9 cellular contexts compared by ENCODE assay signal in genomic region chr11:20599424-20600346, GRCh38. TPM values are rescaled to one million over a fixed set of nuclear protein-coding genes. Genes with fewer than 3 reads are reported as not detected.
DNase-seq lines count a peak whose midpoint lies in the region; ATAC-seq and TF ChIP-seq lines count a peak whose summit lies in the region.
"Had no signal": no experiment of that assay in that cellular context is flagged by ENCODE, and none has a peak within 500 bp of the region (broad histone marks: within the 10 kb centered on the region; RNA-seq: fewer than 3 reads in every experiment).

Gene SLC6A5, plus strand, starts transcription at chr11:20599608. Its CDS starts 65 bp downstream, at chr11:20599673.

- no peak within 1 kb of the TSS for H3K27ac ChIP-seq in breast epithelium
- no peak within 1 kb of the TSS for H3K27ac ChIP-seq in right cardiac atrium (ENCODE audit: low read length)
- no peak within 1 kb of the TSS for H3K27ac ChIP-seq in upper lobe of right lung
- H3K27ac ChIP-seq in caudate nucleus (ENCODE audit: low read depth, low read length) = no peak within 1 kb of the TSS

- peaks cover 6% of the 10 kb centered on the region for H3K4me1 Mint-ChIP-seq in MCF 10A (ENCODE audit: insufficient read depth, unreplicated experiment)
- H3K4me1 Mint-ChIP-seq in T-helper 2 cell treated with Interferon-gamma antibody and Interleukin-4, amounts not matched to agents 5 μg/mL and 100 μg/mL, for 36 hours (ENCODE audit: low read depth) = peaks cover 5% of the 10 kb centered on the region

- 7% methylated on average over 27 of the region's 27 CpGs for WGBS in right cardiac atrium

- no peak within 1 kb of the TSS for H3K4me3 ChIP-seq in breast epithelium
- H3K4me3 ChIP-seq in right cardiac atrium (ENCODE audit: low read length) = no peak within 1 kb of the TSS
- H3K4me3 ChIP-seq in upper lobe of right lung = no peak within 1 kb of the TSS
- H3K4me3 ChIP-seq: lung had no signal

- peaks cover 92% of the 10 kb centered on the region for H3K27me3 Mint-ChIP-seq in MCF 10A (ENCODE audit: insufficient read depth, unreplicated experiment)
- H3K27me3 Mint-ChIP-seq in T-helper 2 cell treated with Interferon-gamma antibody and Interleukin-4, amounts not matched to agents 5 μg/mL and 100 μg/mL, for 36 hours (ENCODE audit: low read depth) = peaks cover 96% of the 10 kb centered on the region

- CTCF ChIA-PET in MCF 10A (lab: Yijun Ruan, JAX) = interaction anchor here (0.7 to 1.4 kb wide), 6 partner anchors 9 to 912 kb away, joined by 3 to 7 read pairs (median 4); no protein-coding TSS in a partner anchor

- peak in 1 of 2 donors; percentile 39 for ATAC-seq in right cardiac atrium
- ATAC-seq in upper lobe of right lung = peak; percentile 55
- ATAC-seq in GM19023 (IDR thresholded peaks at IDR 0.05; ENCODE audit: unreplicated experiment) = no peak
- ATAC-seq in HG03039 (IDR thresholded peaks at IDR 0.05; ENCODE audit: unreplicated experiment) = no peak

- POLR2A ChIA-PET in MCF 10A (lab: Yijun Ruan, JAX) = interaction anchor here (0.5 kb wide), 1 partner anchor 58 kb away, joined by 3 read pairs; no protein-coding TSS in a partner anchor

- H3K4me3 Mint-ChIP-seq in MCF 10A (ENCODE audit: unreplicated experiment) = no peak within 1 kb of the TSS
- no peak within 1 kb of the TSS for H3K4me3 Mint-ChIP-seq in T-helper 2 cell treated with Interferon-gamma antibody and Interleukin-4, amounts not matched to agents 5 μg/mL and 100 μg/mL, for 36 hours

- H3K27ac Mint-ChIP-seq in MCF 10A (ENCODE audit: low read depth, unreplicated experiment) = no peak within 1 kb of the TSS
- H3K27ac Mint-ChIP-seq in T-helper 2 cell treated with Interferon-gamma antibody and Interleukin-4, amounts not matched to agents 5 μg/mL and 100 μg/mL, for 36 hours = peak within 1 kb of the TSS; percentile 26

- H3K9me3 ChIP-seq in breast epithelium (no peaks in the 10 kb centered on the region), right cardiac atrium (ENCODE audit: control insufficient read depth, low read length) (no peaks in the 10 kb centered on the region), upper lobe of right lung (no peaks in the 10 kb centered on the region)

- H3K4me1 ChIP-seq in breast epithelium (no peaks in the 10 kb centered on the region), right cardiac atrium (ENCODE audit: control insufficient read depth, insufficient read depth, low read length) (no peaks in the 10 kb centered on the region), upper lobe of right lung (no peaks in the 10 kb centered on the region)

- TF ChIP-seq CTCF in MCF 10A (IDR thresholded peaks at IDR 0.05; ENCODE audit: unreplicated experiment) = no peak
- no peak for TF ChIP-seq CTCF in breast epithelium (IDR thresholded peaks at IDR 0.05)
- no peak for TF ChIP-seq CTCF in upper lobe of right lung (IDR thresholded peaks at IDR 0.05)

- H3K9me3 Mint-ChIP-seq in MCF 10A (ENCODE audit: unreplicated experiment) = peaks cover 8% of the 10 kb centered on the region
- H3K9me3 Mint-ChIP-seq in T-helper 2 cell treated with Interferon-gamma antibody and Interleukin-4, amounts not matched to agents 5 μg/mL and 100 μg/mL, for 36 hours = peaks cover 3% of the 10 kb centered on the region

- H3K36me3 Mint-ChIP-seq in MCF 10A (ENCODE audit: insufficient read depth, unreplicated experiment) = no peaks in the 10 kb centered on the region
- no peaks in the 10 kb centered on the region for H3K36me3 Mint-ChIP-seq in T-helper 2 cell treated with Interferon-gamma antibody and Interleukin-4, amounts not matched to agents 5 μg/mL and 100 μg/mL, for 36 hours (ENCODE audit: low read depth)

- intact Hi-C loops in MCF 10A (cut with micrococcal nuclease) = no loop called here
- intact Hi-C loops in breast epithelium (cut with DNase I; ENCODE audit: low total_unique reads) = no loop called here
- intact Hi-C loops in right cardiac atrium (cut with DNase I) = no loop called here
- intact Hi-C loops in upper lobe of right lung (cut with DNase I) = no loop called here

- no peak for TF ChIP-seq POLR2A in breast epithelium (IDR thresholded peaks at IDR 0.05)

- H3K36me3 ChIP-seq in breast epithelium (no peaks in the 10 kb centered on the region), upper lobe of right lung (no peaks in the 10 kb centered on the region)

- DNase-seq in MCF 10A (ENCODE audit: unreplicated experiment) (peak; percentile 65), breast epithelium (ENCODE audit: low spot score in 2 of 2) (no peak), right cardiac atrium (peak; percentile 50 to 78 (median 69)), upper lobe of right lung (peak; percentile 69), caudate nucleus (lab: John Stamatoyannopoulos, UW) (no peak)
- DNase-seq in T-helper 2 cell treated with Interferon-gamma antibody and Interleukin-4, amounts not matched to agents 5 μg/mL and 100 μg/mL, for 36 hours (ENCODE audit: low spot score) = no peak

- H3K27me3 ChIP-seq in breast epithelium (peaks cover 9 to 96% of the 10 kb centered on the region in 2 donors), right cardiac atrium (ENCODE audit: control insufficient read depth, insufficient read depth) (no peaks in the 10 kb centered on the region), upper lobe of right lung (peaks cover 99% of the 10 kb centered on the region)

- no TSS peak for BruUV-seq in MCF 10A (replicated peaks; lab: Mats Ljungman, UMichigan)

RNA-seq across cellular contexts. Expression of gene SLC6A5, which starts in this region (rescaled TPM):
- total RNA-seq in MCF 10A (2022) (not detected in 2 replicates), breast epithelium (not detected), right cardiac atrium (not detected), upper lobe of right lung (not detected)
- not detected for polyA plus RNA-seq in right cardiac atrium
- total RNA-seq: lung had no signal
- polyA plus RNA-seq: lung had no signal

Comparison
In these comparisons a context has a peak if more than half of its experiments do, and no peak if none do; other contexts are left out.
1. Peak in DNase-seq in MCF 10A; RNA of the gene not detected or under 1 TPM.
2. Peak in DNase-seq in right cardiac atrium; RNA of the gene not detected or under 1 TPM.
3. Peak in DNase-seq and ATAC-seq in upper lobe of right lung; RNA of the gene not detected or under 1 TPM.